ENCODE assay signal across 3 cellular contexts in genomic region chr12:52767427-52767826, GRCh38.
"Had no signal": no experiment of that assay in that cellular context is flagged by ENCODE, and none has a peak within 500 bp of the region (broad histone marks: within the 10 kb centered on the region; RNA-seq: fewer than 3 reads in every experiment).

No MANE protein-coding gene starts in this region.

- ATAC-seq: GM12878 had no signal

- DNase-seq: GDM1, GF-D8 had no signal
